Comparison of ENCODE assay signal across 2 cellular contexts in the genomic region with DNA sequence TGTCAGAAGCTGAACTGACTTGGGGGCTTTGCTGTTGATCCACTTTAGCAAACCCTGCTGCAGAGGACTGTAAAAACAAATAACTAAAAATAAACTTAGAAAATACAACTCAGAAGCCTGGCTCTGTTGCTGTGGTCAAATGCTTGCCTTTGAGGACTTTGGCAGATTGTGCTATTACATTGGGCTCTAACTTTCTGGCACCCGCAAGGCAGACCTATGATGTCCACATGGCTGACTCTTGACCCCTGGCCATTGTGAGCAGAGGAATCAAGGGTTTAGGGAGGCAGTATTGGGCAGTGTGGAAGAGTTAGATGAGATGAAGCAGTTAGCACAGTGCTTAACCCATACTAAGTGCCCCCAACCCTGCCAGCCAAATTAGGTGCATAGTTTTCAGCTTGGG.
A peak's percentile ranks its signal among the peaks of the same experiment; 100 is the strongest.
TF ChIP-seq lines count a peak whose summit lies in the region.

No MANE protein-coding gene starts in this region.

TF ChIP-seq in liver, 16 proteins besides CTCF, POLR2A, EP300 and RAD21:
- TF ChIP-seq SP1 (IDR thresholded peaks at IDR 0.05) (peak; percentile 69), YY1 (IDR thresholded peaks at IDR 0.05) (peak; percentile 50), TAF1 (conservative IDR thresholded peaks at IDR 0.05) (no peak), GABPA (IDR thresholded peaks at IDR 0.05 in 1 of 2, conservative IDR thresholded peaks at IDR 0.05 in 1 of 2) (no peak), NR2F2 (IDR thresholded peaks at IDR 0.05) (peak; percentile 39), JUND (IDR thresholded peaks at IDR 0.05) (peak in 1 of 2 donors; percentile 59), FOXA1 (IDR thresholded peaks at IDR 0.05) (no peak), FOXA2 (IDR thresholded peaks at IDR 0.05) (peak; percentile 43), HNF4G (IDR thresholded peaks at IDR 0.05) (peak; percentile 73), RXRA (IDR thresholded peaks at IDR 0.05) (peak; percentile 63 to 83), EGR1 (IDR thresholded peaks at IDR 0.05; ENCODE audit: low read depth in 2 of 2) (no peak), HNF4A (conservative IDR thresholded peaks at IDR 0.05) (peak; percentile 89 to 91)
- TF ChIP-seq, protein P1, sequence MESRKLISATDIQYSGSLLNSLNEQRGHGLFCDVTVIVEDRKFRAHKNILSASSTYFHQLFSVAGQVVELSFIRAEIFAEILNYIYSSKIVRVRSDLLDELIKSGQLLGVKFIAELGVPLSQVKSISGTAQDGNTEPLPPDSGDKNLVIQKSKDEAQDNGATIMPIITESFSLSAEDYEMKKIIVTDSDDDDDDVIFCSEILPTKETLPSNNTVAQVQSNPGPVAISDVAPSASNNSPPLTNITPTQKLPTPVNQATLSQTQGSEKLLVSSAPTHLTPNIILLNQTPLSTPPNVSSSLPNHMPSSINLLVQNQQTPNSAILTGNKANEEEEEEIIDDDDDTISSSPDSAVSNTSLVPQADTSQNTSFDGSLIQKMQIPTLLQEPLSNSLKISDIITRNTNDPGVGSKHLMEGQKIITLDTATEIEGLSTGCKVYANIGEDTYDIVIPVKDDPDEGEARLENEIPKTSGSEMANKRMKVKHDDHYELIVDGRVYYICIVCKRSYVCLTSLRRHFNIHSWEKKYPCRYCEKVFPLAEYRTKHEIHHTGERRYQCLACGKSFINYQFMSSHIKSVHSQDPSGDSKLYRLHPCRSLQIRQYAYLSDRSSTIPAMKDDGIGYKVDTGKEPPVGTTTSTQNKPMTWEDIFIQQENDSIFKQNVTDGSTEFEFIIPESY (IDR thresholded peaks at IDR 0.05): no peak
- TF ChIP-seq, protein P2, sequence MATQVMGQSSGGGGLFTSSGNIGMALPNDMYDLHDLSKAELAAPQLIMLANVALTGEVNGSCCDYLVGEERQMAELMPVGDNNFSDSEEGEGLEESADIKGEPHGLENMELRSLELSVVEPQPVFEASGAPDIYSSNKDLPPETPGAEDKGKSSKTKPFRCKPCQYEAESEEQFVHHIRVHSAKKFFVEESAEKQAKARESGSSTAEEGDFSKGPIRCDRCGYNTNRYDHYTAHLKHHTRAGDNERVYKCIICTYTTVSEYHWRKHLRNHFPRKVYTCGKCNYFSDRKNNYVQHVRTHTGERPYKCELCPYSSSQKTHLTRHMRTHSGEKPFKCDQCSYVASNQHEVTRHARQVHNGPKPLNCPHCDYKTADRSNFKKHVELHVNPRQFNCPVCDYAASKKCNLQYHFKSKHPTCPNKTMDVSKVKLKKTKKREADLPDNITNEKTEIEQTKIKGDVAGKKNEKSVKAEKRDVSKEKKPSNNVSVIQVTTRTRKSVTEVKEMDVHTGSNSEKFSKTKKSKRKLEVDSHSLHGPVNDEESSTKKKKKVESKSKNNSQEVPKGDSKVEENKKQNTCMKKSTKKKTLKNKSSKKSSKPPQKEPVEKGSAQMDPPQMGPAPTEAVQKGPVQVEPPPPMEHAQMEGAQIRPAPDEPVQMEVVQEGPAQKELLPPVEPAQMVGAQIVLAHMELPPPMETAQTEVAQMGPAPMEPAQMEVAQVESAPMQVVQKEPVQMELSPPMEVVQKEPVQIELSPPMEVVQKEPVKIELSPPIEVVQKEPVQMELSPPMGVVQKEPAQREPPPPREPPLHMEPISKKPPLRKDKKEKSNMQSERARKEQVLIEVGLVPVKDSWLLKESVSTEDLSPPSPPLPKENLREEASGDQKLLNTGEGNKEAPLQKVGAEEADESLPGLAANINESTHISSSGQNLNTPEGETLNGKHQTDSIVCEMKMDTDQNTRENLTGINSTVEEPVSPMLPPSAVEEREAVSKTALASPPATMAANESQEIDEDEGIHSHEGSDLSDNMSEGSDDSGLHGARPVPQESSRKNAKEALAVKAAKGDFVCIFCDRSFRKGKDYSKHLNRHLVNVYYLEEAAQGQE (IDR thresholded peaks at IDR 0.05): no peak
- TF ChIP-seq, protein P3, sequence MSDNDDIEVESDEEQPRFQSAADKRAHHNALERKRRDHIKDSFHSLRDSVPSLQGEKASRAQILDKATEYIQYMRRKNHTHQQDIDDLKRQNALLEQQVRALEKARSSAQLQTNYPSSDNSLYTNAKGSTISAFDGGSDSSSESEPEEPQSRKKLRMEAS (IDR thresholded peaks at IDR 0.05): peak; percentile 75
- TF ChIP-seq, protein P4, sequence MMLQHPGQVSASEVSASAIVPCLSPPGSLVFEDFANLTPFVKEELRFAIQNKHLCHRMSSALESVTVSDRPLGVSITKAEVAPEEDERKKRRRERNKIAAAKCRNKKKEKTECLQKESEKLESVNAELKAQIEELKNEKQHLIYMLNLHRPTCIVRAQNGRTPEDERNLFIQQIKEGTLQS (IDR thresholded peaks at IDR 0.05): no peak

TF ChIP-seq in HepG2, 621 proteins besides CTCF, POLR2A, EP300 and RAD21:
- no peak for TF ChIP-seq ZNF10 (CRISPR knock-in tag; IDR thresholded peaks at IDR 0.05; ENCODE audit: borderline replicate concordance, low read depth)
- TF ChIP-seq RBM22 (optimal IDR thresholded peaks at IDR 0.05; ENCODE audit: low read length): no peak
- TF ChIP-seq, protein P5, sequence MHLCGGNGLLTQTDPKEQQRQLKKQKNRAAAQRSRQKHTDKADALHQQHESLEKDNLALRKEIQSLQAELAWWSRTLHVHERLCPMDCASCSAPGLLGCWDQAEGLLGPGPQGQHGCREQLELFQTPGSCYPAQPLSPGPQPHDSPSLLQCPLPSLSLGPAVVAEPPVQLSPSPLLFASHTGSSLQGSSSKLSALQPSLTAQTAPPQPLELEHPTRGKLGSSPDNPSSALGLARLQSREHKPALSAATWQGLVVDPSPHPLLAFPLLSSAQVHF (CRISPR knock-in tag; IDR thresholded peaks at IDR 0.05): no peak
- TF ChIP-seq, protein P6, sequence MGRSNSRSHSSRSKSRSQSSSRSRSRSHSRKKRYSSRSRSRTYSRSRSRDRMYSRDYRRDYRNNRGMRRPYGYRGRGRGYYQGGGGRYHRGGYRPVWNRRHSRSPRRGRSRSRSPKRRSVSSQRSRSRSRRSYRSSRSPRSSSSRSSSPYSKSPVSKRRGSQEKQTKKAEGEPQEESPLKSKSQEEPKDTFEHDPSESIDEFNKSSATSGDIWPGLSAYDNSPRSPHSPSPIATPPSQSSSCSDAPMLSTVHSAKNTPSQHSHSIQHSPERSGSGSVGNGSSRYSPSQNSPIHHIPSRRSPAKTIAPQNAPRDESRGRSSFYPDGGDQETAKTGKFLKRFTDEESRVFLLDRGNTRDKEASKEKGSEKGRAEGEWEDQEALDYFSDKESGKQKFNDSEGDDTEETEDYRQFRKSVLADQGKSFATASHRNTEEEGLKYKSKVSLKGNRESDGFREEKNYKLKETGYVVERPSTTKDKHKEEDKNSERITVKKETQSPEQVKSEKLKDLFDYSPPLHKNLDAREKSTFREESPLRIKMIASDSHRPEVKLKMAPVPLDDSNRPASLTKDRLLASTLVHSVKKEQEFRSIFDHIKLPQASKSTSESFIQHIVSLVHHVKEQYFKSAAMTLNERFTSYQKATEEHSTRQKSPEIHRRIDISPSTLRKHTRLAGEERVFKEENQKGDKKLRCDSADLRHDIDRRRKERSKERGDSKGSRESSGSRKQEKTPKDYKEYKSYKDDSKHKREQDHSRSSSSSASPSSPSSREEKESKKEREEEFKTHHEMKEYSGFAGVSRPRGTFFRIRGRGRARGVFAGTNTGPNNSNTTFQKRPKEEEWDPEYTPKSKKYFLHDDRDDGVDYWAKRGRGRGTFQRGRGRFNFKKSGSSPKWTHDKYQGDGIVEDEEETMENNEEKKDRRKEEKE (IDR thresholded peaks at IDR 0.05): no peak
- TF ChIP-seq, protein P7, sequence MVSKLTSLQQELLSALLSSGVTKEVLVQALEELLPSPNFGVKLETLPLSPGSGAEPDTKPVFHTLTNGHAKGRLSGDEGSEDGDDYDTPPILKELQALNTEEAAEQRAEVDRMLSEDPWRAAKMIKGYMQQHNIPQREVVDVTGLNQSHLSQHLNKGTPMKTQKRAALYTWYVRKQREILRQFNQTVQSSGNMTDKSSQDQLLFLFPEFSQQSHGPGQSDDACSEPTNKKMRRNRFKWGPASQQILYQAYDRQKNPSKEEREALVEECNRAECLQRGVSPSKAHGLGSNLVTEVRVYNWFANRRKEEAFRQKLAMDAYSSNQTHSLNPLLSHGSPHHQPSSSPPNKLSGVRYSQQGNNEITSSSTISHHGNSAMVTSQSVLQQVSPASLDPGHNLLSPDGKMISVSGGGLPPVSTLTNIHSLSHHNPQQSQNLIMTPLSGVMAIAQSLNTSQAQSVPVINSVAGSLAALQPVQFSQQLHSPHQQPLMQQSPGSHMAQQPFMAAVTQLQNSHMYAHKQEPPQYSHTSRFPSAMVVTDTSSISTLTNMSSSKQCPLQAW (CRISPR knock-in tag; IDR thresholded peaks at IDR 0.05): no peak
- TF ChIP-seq, protein P1 (CRISPR knock-in tag; IDR thresholded peaks at IDR 0.05): no peak
- no peak for TF ChIP-seq MXI1 (IDR thresholded peaks at IDR 0.05; ENCODE audit: borderline replicate concordance, low read depth, low read length)
- TF ChIP-seq, protein P8, sequence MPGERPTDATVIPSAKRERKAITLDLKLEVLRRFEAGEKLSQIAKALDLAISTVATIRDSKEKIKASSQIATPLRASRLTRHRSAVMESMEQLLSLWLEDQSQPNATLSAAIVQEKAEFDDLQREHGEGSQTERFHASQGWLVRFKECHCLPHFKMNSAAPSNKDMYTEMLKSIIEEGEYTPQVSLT (CRISPR knock-in tag; IDR thresholded peaks at IDR 0.05; ENCODE audit: borderline replicate concordance, low read depth): no peak
- TF ChIP-seq, protein P9, sequence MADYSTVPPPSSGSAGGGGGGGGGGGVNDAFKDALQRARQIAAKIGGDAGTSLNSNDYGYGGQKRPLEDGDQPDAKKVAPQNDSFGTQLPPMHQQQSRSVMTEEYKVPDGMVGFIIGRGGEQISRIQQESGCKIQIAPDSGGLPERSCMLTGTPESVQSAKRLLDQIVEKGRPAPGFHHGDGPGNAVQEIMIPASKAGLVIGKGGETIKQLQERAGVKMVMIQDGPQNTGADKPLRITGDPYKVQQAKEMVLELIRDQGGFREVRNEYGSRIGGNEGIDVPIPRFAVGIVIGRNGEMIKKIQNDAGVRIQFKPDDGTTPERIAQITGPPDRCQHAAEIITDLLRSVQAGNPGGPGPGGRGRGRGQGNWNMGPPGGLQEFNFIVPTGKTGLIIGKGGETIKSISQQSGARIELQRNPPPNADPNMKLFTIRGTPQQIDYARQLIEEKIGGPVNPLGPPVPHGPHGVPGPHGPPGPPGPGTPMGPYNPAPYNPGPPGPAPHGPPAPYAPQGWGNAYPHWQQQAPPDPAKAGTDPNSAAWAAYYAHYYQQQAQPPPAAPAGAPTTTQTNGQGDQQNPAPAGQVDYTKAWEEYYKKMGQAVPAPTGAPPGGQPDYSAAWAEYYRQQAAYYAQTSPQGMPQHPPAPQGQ (CRISPR knock-in tag; IDR thresholded peaks at IDR 0.05; ENCODE audit: borderline replicate concordance): no peak
- no peak for TF ChIP-seq MTA3 (CRISPR knock-in tag; IDR thresholded peaks at IDR 0.05)
